ENCODE assay signal across 12 cellular contexts in the genomic region with DNA sequence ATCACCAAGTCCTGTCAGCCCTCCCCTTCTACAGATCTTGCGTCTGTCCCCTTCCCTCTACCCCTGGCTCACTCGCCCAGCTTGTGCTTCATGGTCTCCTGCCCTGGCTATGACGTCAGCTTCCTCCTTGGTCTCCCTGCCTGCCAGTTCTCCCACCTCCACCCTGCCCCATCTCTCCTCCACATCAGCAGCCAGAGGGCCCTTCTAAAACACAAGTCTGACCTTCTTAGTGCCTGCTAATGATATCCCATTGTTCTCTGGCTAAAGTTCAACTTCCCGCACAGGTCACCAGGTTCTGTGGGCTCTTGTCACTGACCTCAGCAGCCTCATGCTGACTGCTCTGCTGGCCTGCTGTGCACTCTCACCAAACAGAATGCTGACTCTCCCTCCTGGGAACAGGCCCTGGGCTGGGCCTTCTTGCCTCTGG. TPM values are rescaled to one million over a fixed set of nuclear protein-coding genes. Genes with fewer than 3 reads are reported as not detected.
A peak's percentile ranks its signal among the peaks of the same experiment; 100 is the strongest.
DNase-seq lines count a peak whose midpoint lies in the region; ATAC-seq and TF ChIP-seq lines count a peak whose summit lies in the region.
"Had no signal": no experiment of that assay in that cellular context is flagged by ENCODE, and none has a peak within 500 bp of the region (broad histone marks: within the 10 kb centered on the region; RNA-seq: fewer than 3 reads in every experiment).

No MANE protein-coding gene starts in this region.

- intact Hi-C loops in esophagus muscularis mucosa (cut with DNase I) = no loop called here

- TF ChIP-seq EP300 in esophagus muscularis mucosa (IDR thresholded peaks at IDR 0.05) = no peak

- H3K27ac ChIP-seq in esophagus muscularis mucosa (replicated peaks in 1 of 4) = no peak overlapping the region
- H3K27ac ChIP-seq: neutrophil, uterus had no signal

- WGBS in esophagus muscularis mucosa = 77% methylated on average over 4 of the region's 4 CpGs

- peak overlapping the region in 2 of 8 donors; percentile 29 to 75 for H3K4me3 Mint-ChIP-seq in naive B cell
- H3K4me3 Mint-ChIP-seq: central memory CD8-positive, alpha-beta T cell had no signal

- peaks cover 0 to 8% (median 0%) of the 10 kb centered on the region in 3 donors for H3K27me3 Mint-ChIP-seq in naive B cell
- H3K27me3 Mint-ChIP-seq: central memory CD8-positive, alpha-beta T cell had no signal

- ATAC-seq in naive B cell (ENCODE audit: low read depth in 2 of 2) (peak; percentile 63 to 92), HG02852 (IDR thresholded peaks at IDR 0.05; ENCODE audit: unreplicated experiment) (no peak), GM19455 (IDR thresholded peaks at IDR 0.05; ENCODE audit: unreplicated experiment) (no peak)

- no peaks in the 10 kb centered on the region for H3K36me3 Mint-ChIP-seq in naive B cell

- H3K36me3 ChIP-seq in esophagus muscularis mucosa = no peaks in the 10 kb centered on the region
- H3K36me3 ChIP-seq: neutrophil, uterus had no signal

- no peaks in the 10 kb centered on the region for H3K9me3 ChIP-seq in esophagus muscularis mucosa
- H3K9me3 ChIP-seq: neutrophil, SK-N-SH, uterus had no signal

- H3K27me3 ChIP-seq in esophagus muscularis mucosa = peaks cover 0 to 18% (median 0%) of the 10 kb centered on the region in 4 donors
- H3K27me3 ChIP-seq: neutrophil, uterus had no signal

- POLR2A ChIA-PET in HEK293T (lab: Yijun Ruan, JAX) = interaction anchor here (0.6 to 1.4 kb wide), 3 partner anchors 10 to 114 kb away, joined by 3 to 5 read pairs (median 3); a partner anchor contains a TSS

- DNase-seq in Daoy (ENCODE audit: low read depth) = peak; percentile 60
- DNase-seq in NCI-H2196 treated with DMSO at 0.1 percent for 48 hours (lab: John Stamatoyannopoulos, UW; ENCODE audit: unreplicated experiment) = peak; percentile 48
- DNase-seq in epithelial cell of proximal tubule (ENCODE audit: low read depth) = peak; percentile 38
- peak; percentile 29 for DNase-seq in naive B cell
- DNase-seq in HEK293T (ENCODE audit: extremely low spot score) = no peak
- no peak for DNase-seq in esophagus muscularis mucosa (ENCODE audit: extremely low spot score)
- DNase-seq: SK-N-SH, uterus had no signal

- H3K27ac Mint-ChIP-seq in naive B cell = peak overlapping the region in 4 of 6 donors; percentile 7 to 93 (median 32)

- no peak for TF ChIP-seq CTCF in epithelial cell of proximal tubule (conservative IDR thresholded peaks at IDR 0.05; ENCODE audit: low read depth, low read length)
- no peak for TF ChIP-seq CTCF in esophagus muscularis mucosa (IDR thresholded peaks at IDR 0.05)

- CTCF ChIA-PET in HEK293T (lab: Yijun Ruan, JAX) = interaction anchor here (1.1 to 1.9 kb wide), 3 partner anchors 30 to 106 kb away, joined by 4 to 5 read pairs (median 5); no protein-coding TSS in a partner anchor

- peaks cover 4 to 22% (median 13%) of the 10 kb centered on the region in 4 donors for H3K4me1 ChIP-seq in esophagus muscularis mucosa
- H3K4me1 ChIP-seq: uterus had no signal

- TF ChIP-seq POLR2A in esophagus muscularis mucosa (IDR thresholded peaks at IDR 0.05; ENCODE audit: low read depth) = no peak

- H3K4me1 Mint-ChIP-seq in naive B cell = peaks cover 10 to 18% (median 17%) of the 10 kb centered on the region in 3 donors
- H3K4me1 Mint-ChIP-seq: central memory CD8-positive, alpha-beta T cell had no signal

- H3K4me3 ChIP-seq in epithelial cell of proximal tubule (ENCODE audit: low read depth, low read length) (no peak overlapping the region), esophagus muscularis mucosa (no peak overlapping the region)
- H3K4me3 ChIP-seq: uterus had no signal

- no peaks in the 10 kb centered on the region for H3K9me3 Mint-ChIP-seq in naive B cell
- H3K9me3 Mint-ChIP-seq: central memory CD8-positive, alpha-beta T cell had no signal

TF ChIP-seq in HEK293T, 16 proteins besides CTCF, POLR2A, EP300 and RAD21:
- TF ChIP-seq HDGF (IDR thresholded peaks at IDR 0.05; ENCODE audit: borderline replicate concordance) (no peak), SP1 (IDR thresholded peaks at IDR 0.05) (no peak), FOXM1 (IDR thresholded peaks at IDR 0.05; ENCODE audit: borderline replicate concordance) (no peak), CTBP1 (IDR thresholded peaks at IDR 0.05; ENCODE audit: borderline replicate concordance) (no peak)

RNA-seq across cellular contexts. Expression of a gene that starts 24.6 kb away (rescaled TPM):
- 1.5 TPM in 2 replicates for total RNA-seq in Daoy (2014; rRNA removed; shearing (Covaris generic))
- total RNA-seq in epithelial cell of proximal tubule (1.2 and 2.6 TPM in 2 replicates), esophagus muscularis mucosa (under 1 TPM; 0.13 to 0.92 (median 0.66) TPM)
- under 1 TPM in 2 of 6 donors, not detected in 4; 0.12 to 0.36 TPM for polyA plus RNA-seq in naive B cell (ENCODE audit: low read depth in 6 of 6)

RNA-seq across cellular contexts. Expression of a gene that starts 28.6 kb away (rescaled TPM):
- 12.7 and 12.8 TPM in 2 replicates for total RNA-seq in Daoy (2014; rRNA removed; shearing (Covaris generic))
- 5.3 and 16.9 TPM in 2 replicates for total RNA-seq in epithelial cell of proximal tubule
- polyA plus RNA-seq in naive B cell (ENCODE audit: low read depth in 6 of 6) = under 1 TPM in 5 of 6 donors, not detected in 1; 0.43 to 0.79 (median 0.65) TPM
- 1 to 10 TPM; 1.7 to 5.1 (median 4.1) TPM for total RNA-seq in esophagus muscularis mucosa

RNA-seq across cellular contexts. Expression of a gene that starts 43.1 kb away (rescaled TPM):
- 45.1 and 50.8 TPM in 2 replicates for total RNA-seq in Daoy (2014; rRNA removed; shearing (Covaris generic))
- total RNA-seq in epithelial cell of proximal tubule (16.2 and 18.6 TPM in 2 replicates), esophagus muscularis mucosa (10 to 100 TPM; 13.3 to 24.1 (median 16.5) TPM)
- 10 to 100 TPM in 1 of 6 donors, 1 to 10 TPM in 5; 4.4 to 10.2 (median 6.9) TPM for polyA plus RNA-seq in naive B cell (ENCODE audit: low read depth in 6 of 6)

Comparison
In these comparisons a context has a peak if more than half of its experiments do, and no peak if none do; other contexts are left out.
1. DNase-seq: peak in Daoy (single experiment), NCI-H2196 treated with DMSO at 0.1 percent for 48 hours (single experiment), epithelial cell of proximal tubule (single experiment) and naive B cell (single experiment); none in HEK293T (single experiment) and esophagus muscularis mucosa (single experiment).
2. ATAC-seq: peak in naive B cell (2 of 2); none in HG02852 (single experiment) and GM19455 (single experiment).